Comparison of ENCODE assay signal across 1 cellular context in genomic region chr17:75544250-75544649, GRCh38.
TF ChIP-seq lines count a peak whose summit lies in the region.

No MANE protein-coding gene starts in this region.

TF ChIP-seq in K562, 482 proteins besides CTCF, POLR2A, EP300 and RAD21:
- TF ChIP-seq ARID2 (IDR thresholded peaks at IDR 0.05) (no peak), ZBTB26 (CRISPR knock-in tag; IDR thresholded peaks at IDR 0.05) (no peak), TAF7 (tag; IDR thresholded peaks at IDR 0.05) (no peak), MCM2 (IDR thresholded peaks at IDR 0.05; ENCODE audit: low read depth) (no peak), SPI1 (IDR thresholded peaks at IDR 0.05; ENCODE audit: borderline replicate concordance, low read depth, low read length) (peak; percentile 59), MCM5 (IDR thresholded peaks at IDR 0.05; ENCODE audit: low read depth) (no peak), ZNF764 (CRISPR knock-in tag; IDR thresholded peaks at IDR 0.05; ENCODE audit: low read depth) (no peak)
